In genomic region chr9:96381696-96382095, GRCh38 we compare ENCODE assay signal across 22 cellular contexts. TPM values are rescaled to one million over a fixed set of nuclear protein-coding genes. Genes with fewer than 3 reads are reported as not detected.
DNase-seq lines count a peak whose midpoint lies in the region; ATAC-seq and TF ChIP-seq lines count a peak whose summit lies in the region.
"Had no signal": no experiment of that assay in that cellular context is flagged by ENCODE, and none has a peak within 500 bp of the region (broad histone marks: within the 10 kb centered on the region; RNA-seq: fewer than 3 reads in every experiment).

No MANE protein-coding gene starts in this region.

- no peak for TF ChIP-seq RAD21 in HCT116 (IDR thresholded peaks at IDR 0.05; ENCODE audit: low read depth)

- H3K9me3 ChIP-seq in CD4-positive, alpha-beta memory T cell (ENCODE audit: control insufficient read depth in 1 of 2, low read length in 2 of 2), result no peaks in the 10 kb centered on the region
- no peaks in the 10 kb centered on the region for H3K9me3 ChIP-seq in HCT116 (ENCODE audit: control insufficient read depth in 1 of 2, insufficient read depth in 1 of 2, low read depth in 1 of 2, low read length in 2 of 2)
- H3K9me3 ChIP-seq: left lung, psoas muscle, tibial artery had no signal

- H3K27ac Mint-ChIP-seq in CD4-positive, alpha-beta memory T cell, result peak overlapping the region in 2 of 7 donors; percentile 5 to 78
- peak overlapping the region; percentile 59 to 77 for H3K27ac Mint-ChIP-seq in effector memory CD8-positive, alpha-beta T cell
- H3K27ac Mint-ChIP-seq in activated T-cell treated with anti-CD3 and anti-CD28 coated beads, Interleukin-2, amount 50 U/mL, for 24 hours, result no peak overlapping the region
- H3K27ac Mint-ChIP-seq: activated CD4-positive, alpha-beta T cell treated with anti-CD3 and anti-CD28 coated beads for 36 hours; activated T-cell treated with anti-CD3 and anti-CD28 coated beads, Interleukin-2, amount 50 U/mL, for 72 hours; HFFc6 had no signal

- intact Hi-C loops in CD4-positive, alpha-beta memory T cell (cut with micrococcal nuclease), result loop anchor here (2.0 kb wide), 1 partner anchor 37 kb away; the partner anchor contains the start of gene ZNF367
- intact Hi-C loops in HCT116 (cut with micrococcal nuclease), result loop anchor here (5.0 kb wide), 1 partner anchor 39 kb away; no protein-coding TSS in a partner anchor

- H3K4me1 Mint-ChIP-seq in CD4-positive, alpha-beta memory T cell, result peaks cover 33 to 56% (median 39%) of the 10 kb centered on the region in 4 donors
- H3K4me1 Mint-ChIP-seq in effector memory CD8-positive, alpha-beta T cell (ENCODE audit: low read depth in 2 of 2), result peaks cover 31 to 39% of the 10 kb centered on the region in 2 donors
- H3K4me1 Mint-ChIP-seq in activated T-cell treated with anti-CD3 and anti-CD28 coated beads, Interleukin-2, amount 50 U/mL, for 24 hours (ENCODE audit: low read depth), result peaks cover 36% of the 10 kb centered on the region

- H3K4me3 Mint-ChIP-seq in CD4-positive, alpha-beta memory T cell, result peak overlapping the region in 6 of 8 donors; percentile 1 to 69 (median 40)
- peak overlapping the region; percentile 34 to 42 for H3K4me3 Mint-ChIP-seq in effector memory CD8-positive, alpha-beta T cell
- H3K4me3 Mint-ChIP-seq in activated T-cell treated with anti-CD3 and anti-CD28 coated beads, Interleukin-2, amount 50 U/mL, for 24 hours, result no peak overlapping the region
- H3K4me3 Mint-ChIP-seq: activated CD4-positive, alpha-beta T cell treated with anti-CD3 and anti-CD28 coated beads for 36 hours; activated T-cell treated with anti-CD3 and anti-CD28 coated beads, Interleukin-2, amount 50 U/mL, for 72 hours; HFFc6 had no signal

- peaks cover 27% of the 10 kb centered on the region for H3K4me1 ChIP-seq in CD4-positive, alpha-beta memory T cell (ENCODE audit: insufficient read depth, low read length)
- peaks cover 43 to 63% of the 10 kb centered on the region in 2 experiments for H3K4me1 ChIP-seq in HCT116 (ENCODE audit: control insufficient read depth in 1 of 2, insufficient read depth in 2 of 2, low read length in 2 of 2)

- H3K36me3 Mint-ChIP-seq in CD4-positive, alpha-beta memory T cell, result peaks cover 13 to 26% of the 10 kb centered on the region in 2 donors
- peaks cover 3% of the 10 kb centered on the region for H3K36me3 Mint-ChIP-seq in effector memory CD8-positive, alpha-beta T cell (ENCODE audit: insufficient read depth)
- peaks cover 24% of the 10 kb centered on the region for H3K36me3 Mint-ChIP-seq in activated T-cell treated with anti-CD3 and anti-CD28 coated beads, Interleukin-2, amount 50 U/mL, for 24 hours (ENCODE audit: low read depth)
- H3K36me3 Mint-ChIP-seq: brain had no signal

- no peak overlapping the region for H3K27ac ChIP-seq in CD4-positive, alpha-beta memory T cell (ENCODE audit: low read depth, low read length)
- no peak overlapping the region for H3K27ac ChIP-seq in HCT116 (ENCODE audit: low read depth, low read length)
- H3K27ac ChIP-seq: left lung, psoas muscle, skin epidermis had no signal

- no peaks in the 10 kb centered on the region for H3K27me3 Mint-ChIP-seq in CD4-positive, alpha-beta memory T cell
- H3K27me3 Mint-ChIP-seq in effector memory CD8-positive, alpha-beta T cell, result no peaks in the 10 kb centered on the region
- no peaks in the 10 kb centered on the region for H3K27me3 Mint-ChIP-seq in activated T-cell treated with anti-CD3 and anti-CD28 coated beads, Interleukin-2, amount 50 U/mL, for 24 hours
- H3K27me3 Mint-ChIP-seq: activated CD4-positive, alpha-beta T cell treated with anti-CD3 and anti-CD28 coated beads for 36 hours had no signal

- no peaks in the 10 kb centered on the region for H3K9me2 ChIP-seq in HCT116 (ENCODE audit: insufficient read depth)

- peak overlapping the region in 1 of 2 donors; percentile 8 for H3K4me3 ChIP-seq in CD4-positive, alpha-beta memory T cell (ENCODE audit: low read length in 2 of 2)
- H3K4me3 ChIP-seq in HCT116 (replicated peaks in 1 of 2; ENCODE audit: low read depth in 1 of 2, low read length in 2 of 2), result no peak overlapping the region
- H3K4me3 ChIP-seq: psoas muscle, skin epidermis had no signal

- H3K4me2 ChIP-seq in HCT116 (ENCODE audit: low read length), result peak overlapping the region; percentile 95; the same call in 1 of the 2 replicates

- no peaks in the 10 kb centered on the region for H3K36me3 ChIP-seq in CD4-positive, alpha-beta memory T cell (ENCODE audit: insufficient read depth, low read length)
- peaks cover 0 to 2% of the 10 kb centered on the region in 2 experiments; a peak in 1 of 4 replicates for H3K36me3 ChIP-seq in HCT116 (ENCODE audit: control insufficient read depth in 1 of 2, insufficient read depth in 2 of 2, low read length in 2 of 2)
- H3K36me3 ChIP-seq: left lung had no signal

- H3K79me2 ChIP-seq in HCT116 (ENCODE audit: insufficient read depth, low read length), result peaks cover 36% of the 10 kb centered on the region

- no peak overlapping the region for H3K9ac ChIP-seq in HCT116 (ENCODE audit: low read length)

- H3K27me3 ChIP-seq in CD4-positive, alpha-beta memory T cell (ENCODE audit: insufficient read depth, low read length), result no peaks in the 10 kb centered on the region
- H3K27me3 ChIP-seq in HCT116 (ENCODE audit: insufficient read depth, low read length), result no peaks in the 10 kb centered on the region
- H3K27me3 ChIP-seq: left lung, tibial artery had no signal

- RAD21 ChIA-PET in HCT116 (lab: Charles Lee; ENCODE audit: low non-redundant PET in 1 of 2, low total read pairs in 2 of 2, uncharacterized antibody in 2 of 2, unreplicated experiment in 2 of 2), result interaction anchor here in 1 of 2 experiments (1.5 kb wide), 1 partner anchor 54 kb away, joined by 4 read pairs; no protein-coding TSS in a partner anchor

- no peak for TF ChIP-seq CTCF in HCT116 (IDR thresholded peaks at IDR 0.05 in 2 of 3, conservative IDR thresholded peaks at IDR 0.05 in 1 of 3; ENCODE audit: borderline replicate concordance in 1 of 3, insufficient read depth in 1 of 3, low read depth in 2 of 3, low read length in 2 of 3)

- TF ChIP-seq POLR2A in HCT116 (IDR thresholded peaks at IDR 0.05; ENCODE audit: borderline replicate concordance, extremely low read depth, insufficient read depth, insufficient read length), result no peak

- H3K9me3 Mint-ChIP-seq in CD4-positive, alpha-beta memory T cell, result no peaks in the 10 kb centered on the region
- H3K9me3 Mint-ChIP-seq in effector memory CD8-positive, alpha-beta T cell, result no peaks in the 10 kb centered on the region
- no peaks in the 10 kb centered on the region for H3K9me3 Mint-ChIP-seq in activated T-cell treated with anti-CD3 and anti-CD28 coated beads, Interleukin-2, amount 50 U/mL, for 24 hours
- H3K9me3 Mint-ChIP-seq: activated T-cell treated with anti-CD3 and anti-CD28 coated beads, Interleukin-2, amount 50 U/mL, for 72 hours; brain; HFFc6 had no signal

- POLR2A ChIA-PET in CD4-positive, alpha-beta memory T cell (lab: Charles Lee; ENCODE audit: partially characterized antibody), result interaction anchor here (1.4 to 5.1 kb wide), 4 partner anchors 18 to 68 kb away, joined by 9 to 30 read pairs (median 22); partner anchors contain the start of genes HABP4 and ZNF367
- POLR2A ChIA-PET in HCT116 (lab: Charles Lee), result interaction anchor here (0.7 to 1.7 kb wide), 2 partner anchors 10 to 13 kb away, joined by 3 read pairs; no protein-coding TSS in a partner anchor

- CTCF ChIA-PET in CD4-positive, alpha-beta memory T cell (lab: Charles Lee; ENCODE audit: partially characterized antibody), result interaction anchor here (0.8 to 2.0 kb wide), 5 partner anchors 9 to 270 kb away, joined by 3 to 6 read pairs (median 5); partner anchors contain the start of gene HABP4
- CTCF ChIA-PET in HCT116 (lab: Charles Lee), result no interaction called here

- H2AFZ ChIP-seq in HCT116 (ENCODE audit: low read depth, low read length, poor library complexity, severe bottlenecking), result no peak overlapping the region

- BruUV-seq in HCT116 (replicated peaks; lab: Mats Ljungman, UMichigan), result no TSS peak

- no peaks in the 10 kb centered on the region for H4K20me1 ChIP-seq in HCT116 (ENCODE audit: insufficient read depth)

- DNase-seq in CD4-positive, alpha-beta memory T cell, result no peak
- DNase-seq in HCT116 (ENCODE audit: low read depth, low spot score) (no peak), pons (ENCODE audit: low spot score) (peak; percentile 17), DMS 273 (lab: John Stamatoyannopoulos, UW; ENCODE audit: unreplicated experiment) (no peak)
- no peak for DNase-seq in effector memory CD8-positive, alpha-beta T cell
- no peak for DNase-seq in activated T-cell treated with anti-CD3 and anti-CD28 coated beads, Interleukin-2, amount 50 U/mL, for 24 hours
- no peak for DNase-seq in stimulated activated CD4-positive, alpha-beta T cell treated with anti-CD3 and anti-CD28 coated beads, Interleukin-15, amount 100 ng/mL, for 24 hours
- DNase-seq: activated CD8-positive, alpha-beta memory T cell treated with anti-CD3 and anti-CD28 coated beads for 24 hours; cortex of kidney; HFFc6; left lung; NCI-H187; NCI-H226; NCI-H774; psoas muscle; stimulated activated naive CD4-positive, alpha-beta T cell; tibial artery had no signal

- ATAC-seq in HCT116 (no peak), HG02973 (IDR thresholded peaks at IDR 0.05; ENCODE audit: unreplicated experiment) (no peak)
- no peak for ATAC-seq in effector memory CD8-positive, alpha-beta T cell (replicated peaks)
- ATAC-seq: left lung, psoas muscle had no signal

TF ChIP-seq in HCT116, 20 proteins besides CTCF, POLR2A, EP300 and RAD21 (continues in another document):
- no peak for TF ChIP-seq ZBTB33 (IDR thresholded peaks at IDR 0.05; ENCODE audit: extremely low read depth, insufficient replicate concordance, low read length)
- no peak for TF ChIP-seq EZH2phosphoT487 (IDR thresholded peaks at IDR 0.05; ENCODE audit: borderline replicate concordance)

RNA-seq across cellular contexts. Expression of gene SLC35D2, which starts 1.8 kb away (rescaled TPM):
- total RNA-seq in CD4-positive, alpha-beta memory T cell, result 10 to 100 TPM; 29.8 to 30.3 TPM
- 10 to 100 TPM; 25.3 to 30.5 TPM for polyA plus RNA-seq in CD4-positive, alpha-beta memory T cell
- 32.5 TPM for total RNA-seq in HCT116 (2021; ENCODE audit: unreplicated experiment)
- 23.2 and 27.6 TPM in 2 replicates for polyA plus RNA-seq in HCT116 (2012)

RNA-seq across cellular contexts. Expression of gene ZNF367, which starts 36.5 kb away (rescaled TPM):
- total RNA-seq in CD4-positive, alpha-beta memory T cell, result 1 to 10 TPM; 5.1 to 5.4 TPM
- 1 to 10 TPM in 1 of 2 donors, under 1 TPM in 1; 0.39 to 1.7 TPM for polyA plus RNA-seq in CD4-positive, alpha-beta memory T cell
- 18.1 TPM for total RNA-seq in HCT116 (2021; ENCODE audit: unreplicated experiment)
- 2.5 and 3.4 TPM in 2 replicates for polyA plus RNA-seq in HCT116 (2012)
